Comparison of ENCODE assay signal across 1 cellular context in the genomic region with DNA sequence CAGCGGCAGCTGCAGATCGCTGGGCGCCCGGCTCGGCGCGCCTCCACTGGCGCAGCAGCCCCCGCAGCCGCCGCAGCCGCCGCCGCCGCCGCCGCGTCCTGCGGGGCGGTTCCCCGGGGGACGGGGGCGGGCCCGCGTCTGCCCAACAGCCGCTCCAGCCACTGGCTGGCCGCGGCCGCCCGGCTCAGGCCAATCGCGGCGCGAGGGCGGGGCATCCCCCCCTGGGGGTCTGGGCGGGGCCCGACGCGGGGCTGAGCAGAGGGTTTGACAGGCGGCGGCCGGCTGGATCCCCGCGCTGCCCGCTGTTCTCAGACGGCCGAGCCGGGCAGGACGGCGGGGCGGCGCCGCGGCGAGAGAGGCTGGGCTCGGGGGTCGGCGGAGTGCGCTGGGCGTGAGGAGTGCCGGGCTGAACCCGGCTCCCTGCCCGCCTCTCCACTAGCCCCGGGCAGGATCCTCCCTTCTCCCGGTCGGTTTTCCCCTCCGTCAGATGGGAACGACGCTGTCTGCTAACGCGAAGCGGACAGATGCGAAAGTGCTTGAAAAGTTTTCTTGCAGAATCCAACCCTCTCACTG.
TF ChIP-seq lines count a peak whose summit lies in the region.

Gene GLIS1 (minus strand): TSS at position 56 of the 573 bp plus-strand sequence. CDS start 1,100 bp downstream, outside the sequence.

TF ChIP-seq in GM23338, 12 proteins besides CTCF, POLR2A, EP300 and RAD21 (continued from another document):
- TF ChIP-seq ZNF462 (CRISPR knock-in tag; IDR thresholded peaks at IDR 0.05), result no peak
- no peak for TF ChIP-seq JUNB (IDR thresholded peaks at IDR 0.05; ENCODE audit: unreplicated experiment)
- TF ChIP-seq ZNF114 (CRISPR knock-in tag; IDR thresholded peaks at IDR 0.05), result no peak
- TF ChIP-seq EZH2phosphoT487 (IDR thresholded peaks at IDR 0.05; ENCODE audit: unreplicated experiment), result no peak
